Comparison of ENCODE assay signal across 10 cellular contexts in the genomic region with DNA sequence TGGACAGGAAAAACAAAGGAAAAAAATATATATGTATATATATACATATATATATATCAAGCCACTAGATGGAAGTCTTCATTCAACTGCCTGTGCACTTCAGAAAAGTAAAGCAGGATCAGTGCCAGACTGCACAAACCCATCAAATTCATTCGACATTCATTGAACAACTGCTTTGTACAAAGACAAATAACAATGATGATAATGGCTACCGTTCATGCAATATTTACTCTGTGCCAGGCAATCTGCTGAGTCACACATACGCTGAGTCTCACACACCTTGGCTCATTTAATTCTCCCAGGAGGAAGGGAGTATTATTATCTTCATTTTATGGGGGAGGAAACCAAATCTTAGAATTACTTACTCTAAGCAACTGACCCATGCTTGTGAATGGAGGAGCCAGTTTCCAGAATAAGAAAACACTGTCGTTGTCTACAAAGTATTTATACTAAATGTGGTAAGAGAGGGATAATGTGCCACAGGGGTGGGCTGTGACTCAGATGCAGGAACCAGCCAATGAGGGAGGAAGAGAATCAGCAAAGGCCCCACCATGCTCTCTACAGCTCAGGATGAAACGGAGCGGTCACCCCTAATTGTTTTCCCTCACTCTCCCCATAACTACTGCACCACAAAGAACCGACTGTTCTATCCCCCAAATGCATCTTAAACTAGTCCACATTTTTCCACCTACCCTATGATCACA. TPM values are rescaled to one million over a fixed set of nuclear protein-coding genes. Genes with fewer than 3 reads are reported as not detected.
DNase-seq lines count a peak whose midpoint lies in the region; ATAC-seq, FAIRE-seq and TF ChIP-seq lines count a peak whose summit lies in the region.
"Had no signal": no experiment of that assay in that cellular context is flagged by ENCODE, and none has a peak within 500 bp of the region (broad histone marks: within the 10 kb centered on the region; RNA-seq: fewer than 3 reads in every experiment).

No MANE protein-coding gene starts in this region.

- H3K36me3 ChIP-seq in SK-N-SH (replicated peaks in 1 of 2; ENCODE audit: control insufficient read depth in 1 of 2, insufficient read depth in 2 of 2, low read length in 1 of 2) (no peaks in the 10 kb centered on the region), spleen (no peaks in the 10 kb centered on the region)

- peak; percentile 87 for FAIRE-seq in G401.6 (lab: Jason Lieb, UNC)

- H3K9me3 ChIP-seq in SK-N-SH (no peaks in the 10 kb centered on the region), spleen (peaks cover 0 to 13% (median 0%) of the 10 kb centered on the region in 8 donors)

- H3K27ac ChIP-seq in SK-N-SH (ENCODE audit: low read depth in 2 of 2, low read length in 1 of 2) (no peak overlapping the region), spleen (no peak overlapping the region)

- TF ChIP-seq POLR2A in spleen (IDR thresholded peaks at IDR 0.05): no peak

- no peak overlapping the region for H2AFZ ChIP-seq in SK-N-SH (ENCODE audit: low read depth)

- no peaks in the 10 kb centered on the region for H4K20me1 ChIP-seq in SK-N-SH (ENCODE audit: insufficient read depth)

- no peaks in the 10 kb centered on the region for H3F3A ChIP-seq in SK-N-SH (replicated peaks; ENCODE audit: insufficient read depth)

- H3K27me3 ChIP-seq in SK-N-SH (ENCODE audit: insufficient read depth): peaks cover 6% of the 10 kb centered on the region; the same call in 1 of the 2 replicates
- no peaks in the 10 kb centered on the region for H3K27me3 ChIP-seq in spleen (replicated peaks in 1 of 7)

- H3K4me3 ChIP-seq in SK-N-SH (ENCODE audit: low read depth in 2 of 2, low read length in 1 of 2) (no peak overlapping the region), spleen (no peak overlapping the region)

- no peak for ATAC-seq in GM18498 (IDR thresholded peaks at IDR 0.05; ENCODE audit: unreplicated experiment)

- H3K4me1 ChIP-seq in SK-N-SH (ENCODE audit: control insufficient read depth in 1 of 2, insufficient read depth in 2 of 2, low read depth in 1 of 2, low read length in 1 of 2) (peaks cover 0 to 8% of the 10 kb centered on the region in 2 experiments; a peak in 1 of 4 replicates), spleen (peaks cover 6 to 57% (median 33%) of the 10 kb centered on the region in 6 donors)

- TF ChIP-seq EP300 in SK-N-SH (IDR thresholded peaks at IDR 0.05; ENCODE audit: borderline replicate concordance in 1 of 2, low read depth in 1 of 2, low read length in 1 of 2): no peak

- DNase-seq in M059J (ENCODE audit: low read depth) (peak; percentile 65), SK-N-SH (no peak), lung microvascular endothelial cell (ENCODE audit: low read depth in 2 of 2) (peak; percentile 14 to 17), NCI-H524 treated with DMSO at 0.1 percent for 48 hours (lab: John Stamatoyannopoulos, UW) (no peak), NCI-H82 treated with DMSO at 0.1 percent for 48 hours (lab: John Stamatoyannopoulos, UW; ENCODE audit: unreplicated experiment) (no peak), spleen (no peak)
- DNase-seq: T-cell had no signal

- no peak overlapping the region for H3K4me2 ChIP-seq in SK-N-SH

- CTCF ChIA-PET in SK-N-SH (lab: Yijun Ruan, JAX): no interaction called here

- POLR2A ChIA-PET in SK-N-SH (lab: Yijun Ruan, JAX): no interaction called here

- TF ChIP-seq RAD21 in SK-N-SH (IDR thresholded peaks at IDR 0.05; ENCODE audit: low read length): peak; percentile 39; the same call in 1 of the 2 replicates

- H3K9me2 ChIP-seq in SK-N-SH: no peaks in the 10 kb centered on the region

- whole genome bisulfite sequencing in SK-N-SH (ENCODE audit: low lambda C conversion rate): 61% methylated on average over 7 of the region's 7 CpGs
- 69 to 80% (median 73%) methylated on average over 7 of the region's 7 CpGs for WGBS in spleen, 5 donors

- TF ChIP-seq CTCF in SK-N-SH (IDR thresholded peaks at IDR 0.05) (no peak), spleen (IDR thresholded peaks at IDR 0.05 in 8 of 11, conservative IDR thresholded peaks at IDR 0.05 in 3 of 11) (no peak)

- no peak overlapping the region for H3K9ac ChIP-seq in SK-N-SH

- H3K79me2 ChIP-seq in SK-N-SH (ENCODE audit: insufficient read depth): no peaks in the 10 kb centered on the region

- intact Hi-C loops in spleen (cut with DNase I; ENCODE audit: low total_unique reads): no loop called here

TF ChIP-seq in SK-N-SH, 30 proteins besides CTCF, POLR2A, EP300 and RAD21:
- TF ChIP-seq SIN3A (IDR thresholded peaks at IDR 0.05; ENCODE audit: borderline replicate concordance, low read depth, low read length) (no peak), NFIC (IDR thresholded peaks at IDR 0.05; ENCODE audit: borderline replicate concordance) (no peak), GABPA (IDR thresholded peaks at IDR 0.05; ENCODE audit: low read depth) (no peak), TEAD4 (IDR thresholded peaks at IDR 0.05; ENCODE audit: borderline replicate concordance, insufficient read depth) (no peak), CHD2 (IDR thresholded peaks at IDR 0.05; ENCODE audit: low read length, partially characterized antibody) (no peak), EZH2phosphoT487 (IDR thresholded peaks at IDR 0.05; ENCODE audit: borderline replicate concordance, low read depth) (no peak), RFX5 (IDR thresholded peaks at IDR 0.05; ENCODE audit: low read length) (no peak), FOXJ3 (CRISPR knock-in tag; IDR thresholded peaks at IDR 0.05) (no peak), MXI1 (IDR thresholded peaks at IDR 0.05; ENCODE audit: low read depth, low read length) (no peak), FOSL2 (IDR thresholded peaks at IDR 0.05; ENCODE audit: borderline replicate concordance, low read depth) (no peak), RCOR1 (IDR thresholded peaks at IDR 0.05; ENCODE audit: low read length) (no peak)
- TF ChIP-seq, protein P1, sequence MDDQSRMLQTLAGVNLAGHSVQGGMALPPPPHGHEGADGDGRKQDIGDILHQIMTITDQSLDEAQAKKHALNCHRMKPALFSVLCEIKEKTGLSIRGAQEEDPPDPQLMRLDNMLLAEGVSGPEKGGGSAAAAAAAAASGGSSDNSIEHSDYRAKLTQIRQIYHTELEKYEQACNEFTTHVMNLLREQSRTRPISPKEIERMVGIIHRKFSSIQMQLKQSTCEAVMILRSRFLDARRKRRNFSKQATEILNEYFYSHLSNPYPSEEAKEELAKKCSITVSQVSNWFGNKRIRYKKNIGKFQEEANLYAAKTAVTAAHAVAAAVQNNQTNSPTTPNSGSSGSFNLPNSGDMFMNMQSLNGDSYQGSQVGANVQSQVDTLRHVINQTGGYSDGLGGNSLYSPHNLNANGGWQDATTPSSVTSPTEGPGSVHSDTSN (IDR thresholded peaks at IDR 0.05): no peak
- TF ChIP-seq, protein P2, sequence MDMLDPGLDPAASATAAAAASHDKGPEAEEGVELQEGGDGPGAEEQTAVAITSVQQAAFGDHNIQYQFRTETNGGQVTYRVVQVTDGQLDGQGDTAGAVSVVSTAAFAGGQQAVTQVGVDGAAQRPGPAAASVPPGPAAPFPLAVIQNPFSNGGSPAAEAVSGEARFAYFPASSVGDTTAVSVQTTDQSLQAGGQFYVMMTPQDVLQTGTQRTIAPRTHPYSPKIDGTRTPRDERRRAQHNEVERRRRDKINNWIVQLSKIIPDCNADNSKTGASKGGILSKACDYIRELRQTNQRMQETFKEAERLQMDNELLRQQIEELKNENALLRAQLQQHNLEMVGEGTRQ (IDR thresholded peaks at IDR 0.05; ENCODE audit: borderline replicate concordance, low read depth, low read length): no peak
- TF ChIP-seq, protein P3, sequence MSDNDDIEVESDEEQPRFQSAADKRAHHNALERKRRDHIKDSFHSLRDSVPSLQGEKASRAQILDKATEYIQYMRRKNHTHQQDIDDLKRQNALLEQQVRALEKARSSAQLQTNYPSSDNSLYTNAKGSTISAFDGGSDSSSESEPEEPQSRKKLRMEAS (IDR thresholded peaks at IDR 0.05; ENCODE audit: low read depth): no peak
- TF ChIP-seq, protein P4, sequence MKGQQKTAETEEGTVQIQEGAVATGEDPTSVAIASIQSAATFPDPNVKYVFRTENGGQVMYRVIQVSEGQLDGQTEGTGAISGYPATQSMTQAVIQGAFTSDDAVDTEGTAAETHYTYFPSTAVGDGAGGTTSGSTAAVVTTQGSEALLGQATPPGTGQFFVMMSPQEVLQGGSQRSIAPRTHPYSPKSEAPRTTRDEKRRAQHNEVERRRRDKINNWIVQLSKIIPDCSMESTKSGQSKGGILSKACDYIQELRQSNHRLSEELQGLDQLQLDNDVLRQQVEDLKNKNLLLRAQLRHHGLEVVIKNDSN (IDR thresholded peaks at IDR 0.05; ENCODE audit: borderline replicate concordance, low read depth): no peak
- TF ChIP-seq, protein P5, sequence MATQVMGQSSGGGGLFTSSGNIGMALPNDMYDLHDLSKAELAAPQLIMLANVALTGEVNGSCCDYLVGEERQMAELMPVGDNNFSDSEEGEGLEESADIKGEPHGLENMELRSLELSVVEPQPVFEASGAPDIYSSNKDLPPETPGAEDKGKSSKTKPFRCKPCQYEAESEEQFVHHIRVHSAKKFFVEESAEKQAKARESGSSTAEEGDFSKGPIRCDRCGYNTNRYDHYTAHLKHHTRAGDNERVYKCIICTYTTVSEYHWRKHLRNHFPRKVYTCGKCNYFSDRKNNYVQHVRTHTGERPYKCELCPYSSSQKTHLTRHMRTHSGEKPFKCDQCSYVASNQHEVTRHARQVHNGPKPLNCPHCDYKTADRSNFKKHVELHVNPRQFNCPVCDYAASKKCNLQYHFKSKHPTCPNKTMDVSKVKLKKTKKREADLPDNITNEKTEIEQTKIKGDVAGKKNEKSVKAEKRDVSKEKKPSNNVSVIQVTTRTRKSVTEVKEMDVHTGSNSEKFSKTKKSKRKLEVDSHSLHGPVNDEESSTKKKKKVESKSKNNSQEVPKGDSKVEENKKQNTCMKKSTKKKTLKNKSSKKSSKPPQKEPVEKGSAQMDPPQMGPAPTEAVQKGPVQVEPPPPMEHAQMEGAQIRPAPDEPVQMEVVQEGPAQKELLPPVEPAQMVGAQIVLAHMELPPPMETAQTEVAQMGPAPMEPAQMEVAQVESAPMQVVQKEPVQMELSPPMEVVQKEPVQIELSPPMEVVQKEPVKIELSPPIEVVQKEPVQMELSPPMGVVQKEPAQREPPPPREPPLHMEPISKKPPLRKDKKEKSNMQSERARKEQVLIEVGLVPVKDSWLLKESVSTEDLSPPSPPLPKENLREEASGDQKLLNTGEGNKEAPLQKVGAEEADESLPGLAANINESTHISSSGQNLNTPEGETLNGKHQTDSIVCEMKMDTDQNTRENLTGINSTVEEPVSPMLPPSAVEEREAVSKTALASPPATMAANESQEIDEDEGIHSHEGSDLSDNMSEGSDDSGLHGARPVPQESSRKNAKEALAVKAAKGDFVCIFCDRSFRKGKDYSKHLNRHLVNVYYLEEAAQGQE (IDR thresholded peaks at IDR 0.05; ENCODE audit: low read depth, low read length): no peak

RNA-seq across cellular contexts. Expression of a gene that starts 44.4 kb away (rescaled TPM):
- not detected in 2 replicates for total RNA-seq in M059J (2014; rRNA removed; shearing (Covaris generic))
- polyA plus RNA-seq in SK-N-SH (2012; rRNA removed) (not detected in 2 replicates), spleen (10 to 100 TPM in 2 of 3 donors, 1 to 10 TPM in 1; 8.6 to 52.5 (median 15.9) TPM)
- not detected in 2 replicates for polyA plus RNA-seq in SK-N-SH (2012; cell fraction: cytosol; rRNA removed)
- polyA plus RNA-seq in SK-N-SH (2012; cell fraction: nucleus; rRNA removed): not detected in 2 replicates
- total RNA-seq in lung microvascular endothelial cell (not detected in 2 replicates), spleen (1 to 10 TPM in 6 of 7 donors, not detected in 1; 1.5 to 4.1 (median 2.7) TPM)
- total RNA-seq: subcutaneous adipose tissue had no signal

Comparison
In these comparisons a context has a peak if more than half of its experiments do, and no peak if none do; other contexts are left out.
1. DNase-seq: peak in M059J (single experiment) and lung microvascular endothelial cell (2 of 2); none in SK-N-SH (single experiment), NCI-H524 treated with DMSO at 0.1 percent for 48 hours (single experiment), NCI-H82 treated with DMSO at 0.1 percent for 48 hours (single experiment) and spleen (single experiment).